8 cellular contexts compared by ENCODE assay signal in the genomic region with DNA sequence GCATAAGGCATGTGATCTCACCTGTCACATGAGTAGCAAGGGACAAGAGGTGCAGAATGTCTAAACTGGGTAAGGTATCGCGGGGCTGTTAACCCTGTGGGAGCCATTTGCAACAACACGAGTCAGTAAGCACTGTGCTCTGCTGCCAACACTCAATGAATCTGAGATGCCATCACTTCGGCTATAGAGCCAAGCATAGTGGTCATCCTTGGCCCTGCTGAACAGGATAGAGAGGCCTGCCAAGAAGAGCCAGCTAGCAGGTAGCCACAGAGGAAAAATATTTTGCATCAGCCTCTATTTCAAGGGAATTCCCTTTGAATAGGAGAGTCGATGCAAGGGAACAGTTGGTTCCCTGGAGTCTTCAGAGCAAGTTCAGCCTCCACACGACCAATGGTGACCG.
"Had no signal": no experiment of that assay in that cellular context is flagged by ENCODE, and none has a peak within 500 bp of the region (broad histone marks: within the 10 kb centered on the region; RNA-seq: fewer than 3 reads in every experiment).

No MANE protein-coding gene starts in this region.

- ATAC-seq: HCT116, K562 had no signal

- DNase-seq: GM23248, GOT3, H7, HFFc6, IMR-90, KG1 had no signal
